26 cellular contexts compared by ENCODE assay signal in the genomic region with DNA sequence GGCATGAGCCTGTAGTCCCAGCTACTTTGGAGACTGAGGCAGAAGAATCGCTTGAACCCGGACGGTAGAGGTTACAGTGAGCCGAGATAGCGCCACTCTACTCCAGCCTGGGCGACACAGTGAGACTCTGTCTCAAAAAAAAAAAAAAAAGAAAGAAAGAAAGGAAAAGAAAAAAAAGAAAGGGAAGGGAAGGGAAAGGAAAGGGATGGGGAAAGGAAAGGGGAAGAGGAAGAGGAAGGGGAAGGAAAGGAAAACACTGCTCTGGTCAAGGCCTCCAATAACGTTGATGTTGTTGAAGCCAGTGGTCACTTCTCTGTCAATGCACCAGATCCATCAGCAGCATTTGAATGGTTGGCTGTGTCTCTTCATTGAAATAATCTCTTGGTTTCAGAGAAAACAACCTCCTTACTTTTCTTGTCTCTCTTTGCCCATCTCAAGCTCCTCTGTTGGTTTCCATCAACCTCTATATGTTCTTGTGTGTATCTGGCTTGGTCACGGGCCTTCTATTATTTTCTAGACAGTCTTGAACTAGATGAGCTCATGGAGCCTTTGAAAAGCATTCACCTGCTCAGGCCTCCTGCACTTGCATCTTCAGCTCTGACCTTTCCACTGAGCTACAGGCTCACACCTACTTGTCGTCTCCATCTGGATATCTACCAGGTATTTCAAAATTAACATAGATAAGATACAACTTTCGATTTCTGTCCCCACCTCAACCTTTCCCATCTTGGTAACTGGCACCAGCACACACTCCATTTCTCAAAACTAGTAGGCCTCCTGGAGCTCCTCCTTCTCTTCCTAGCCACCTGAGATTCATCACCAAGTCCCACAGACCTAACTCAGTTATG.
"Had no signal": no experiment of that assay in that cellular context is flagged by ENCODE, and none has a peak within 500 bp of the region (broad histone marks: within the 10 kb centered on the region; RNA-seq: fewer than 3 reads in every experiment).

No MANE protein-coding gene starts in this region.

- H3K27me3 ChIP-seq: adrenal gland, body of pancreas, breast epithelium, Peyer's patch had no signal

- DNase-seq: activated CD4-positive, alpha-beta T cell treated with anti-CD3 and anti-CD28 coated beads, Interleukin-2, amount 10 ng/mL, durations not matched to agents 7 days and 5 days; activated CD4-positive, alpha-beta T cell treated with anti-CD3 and anti-CD28 coated beads, Interleukin-2, amount 50 U/mL, for 48 hours; activated CD8-positive, alpha-beta T cell treated with anti-CD3 and anti-CD28 coated beads, Interleukin-2, amount 10 ng/mL, durations not matched to agents 7 days and 5 days; activated gamma-delta T cell; activated naive CD4-positive, alpha-beta T cell treated with Interleukin-2 at 50 U/mL for 16 hours; activated naive CD8-positive, alpha-beta T cell treated with anti-CD3 and anti-CD28 coated beads, Interleukin-2, amount 10 ng/mL, durations not matched to agents 7 days and 5 days; activated T-cell treated with anti-CD3 and anti-CD28 coated beads, Interleukin-2, amount 50 U/mL, for 24 hours; adrenal gland; body of pancreas; MM.1S; MV-4-11; NCI-H1092; NCI-H1436 treated with DMSO at 0.1 percent for 48 hours; NCI-H1694 treated with DMSO at 0.1 percent for 48 hours; NCI-H2029; NCI-H345; NCI-H524 treated with DMSO at 0.1 percent for 48 hours; PC-3; Peyer's patch; RPMI8226; SIG-M5; SW 1271; T-helper 1 cell; T1000 had no signal

- H3K36me3 ChIP-seq: adrenal gland, breast epithelium, Peyer's patch had no signal

- H3K4me1 ChIP-seq: adrenal gland, breast epithelium had no signal

- H3K4me3 ChIP-seq: adrenal gland, body of pancreas, breast epithelium, Peyer's patch had no signal

- H3K9me3 ChIP-seq: adrenal gland, body of pancreas, breast epithelium, Peyer's patch had no signal

- H3K27ac ChIP-seq: adrenal gland, breast epithelium had no signal

- FAIRE-seq: astrocyte had no signal

- ATAC-seq: activated CD8-positive, alpha-beta T cell treated with anti-CD3 and anti-CD28 coated beads, Interleukin-2, amount 10 ng/mL, durations not matched to agents 7 days and 5 days; body of pancreas; PC-3 had no signal
